ENCODE assay signal across 1 cellular context in genomic region chr7:156935250-156935649, GRCh38.
TF ChIP-seq lines count a peak whose summit lies in the region.

No MANE protein-coding gene starts in this region.

TF ChIP-seq in HepG2, 621 proteins besides CTCF, POLR2A, EP300 and RAD21 (continued from another document):
- TF ChIP-seq ZNF710 (CRISPR knock-in tag; IDR thresholded peaks at IDR 0.05; ENCODE audit: borderline replicate concordance) (no peak), ZNF775 (CRISPR knock-in tag; IDR thresholded peaks at IDR 0.05; ENCODE audit: borderline replicate concordance) (no peak), NFAT5 (CRISPR knock-in tag; IDR thresholded peaks at IDR 0.05) (no peak), SIX1 (CRISPR knock-in tag; IDR thresholded peaks at IDR 0.05; ENCODE audit: borderline replicate concordance) (no peak), GATAD1 (CRISPR knock-in tag; IDR thresholded peaks at IDR 0.05) (no peak), RFX3 (CRISPR knock-in tag; IDR thresholded peaks at IDR 0.05) (no peak), KMT2A (CRISPR knock-in tag; IDR thresholded peaks at IDR 0.05) (no peak), ZFP37 (CRISPR knock-in tag; IDR thresholded peaks at IDR 0.05; ENCODE audit: borderline replicate concordance) (no peak), ATF2 (CRISPR knock-in tag; IDR thresholded peaks at IDR 0.05) (no peak), ZNF773 (CRISPR knock-in tag; IDR thresholded peaks at IDR 0.05; ENCODE audit: borderline replicate concordance) (no peak), KLF16 (CRISPR knock-in tag; IDR thresholded peaks at IDR 0.05) (no peak), NR1H2 (CRISPR knock-in tag; IDR thresholded peaks at IDR 0.05; ENCODE audit: borderline replicate concordance, low read depth) (no peak), NRL (CRISPR knock-in tag; IDR thresholded peaks at IDR 0.05; ENCODE audit: borderline replicate concordance) (no peak), ZNF550 (CRISPR knock-in tag; IDR thresholded peaks at IDR 0.05; ENCODE audit: borderline replicate concordance) (no peak), FOXM1 (CRISPR knock-in tag; IDR thresholded peaks at IDR 0.05) (no peak), MAF1 (CRISPR knock-in tag; IDR thresholded peaks at IDR 0.05; ENCODE audit: borderline replicate concordance) (no peak), NR2F6 (IDR thresholded peaks at IDR 0.05) (no peak), NR2F6 (CRISPR knock-in tag; IDR thresholded peaks at IDR 0.05) (no peak)
